Comparison of ENCODE assay signal across 8 cellular contexts in the genomic region with DNA sequence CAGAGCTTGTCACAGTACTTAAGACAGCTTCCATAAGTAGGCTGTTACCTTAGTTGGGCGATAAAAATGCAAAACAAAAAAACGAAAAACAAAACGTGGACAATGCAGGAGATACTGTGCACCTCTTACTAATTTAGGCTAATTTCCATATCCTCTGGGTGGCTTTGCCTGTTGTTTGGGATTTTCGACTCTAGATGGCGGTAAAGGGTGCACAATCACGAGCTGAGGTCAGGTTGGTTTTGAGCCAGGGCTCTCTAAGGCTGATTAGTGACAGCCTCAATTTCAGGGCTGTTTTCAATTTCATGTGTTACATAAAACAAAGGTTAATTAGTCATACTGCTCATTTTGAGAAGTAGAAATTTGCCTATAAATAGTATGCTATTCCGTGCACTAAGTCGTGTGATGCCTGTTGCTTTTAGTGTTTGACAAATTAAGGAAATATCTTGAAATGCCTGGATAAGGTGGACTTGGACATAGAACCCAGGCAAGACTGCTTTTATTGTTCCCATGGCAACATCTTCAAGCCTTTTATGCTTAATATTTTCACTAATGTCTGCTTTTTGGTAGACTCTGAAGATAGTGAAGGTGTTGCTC.
DNase-seq lines count a peak whose midpoint lies in the region; ATAC-seq, FAIRE-seq and TF ChIP-seq lines count a peak whose summit lies in the region.

No MANE protein-coding gene starts in this region.

- peak; percentile 69 for TF ChIP-seq CTCF in GM06990 (IDR thresholded peaks at IDR 0.05; ENCODE audit: insufficient read depth, low read length, poor library complexity, severe bottlenecking)

- H3K27me3 ChIP-seq in GM06990 (replicated peaks; ENCODE audit: control insufficient read depth, insufficient read depth, low read length), result no peaks in the 10 kb centered on the region

- peak; percentile 2 for FAIRE-seq in RCC 7860 (lab: Jason Lieb, UNC)
- no peak for FAIRE-seq in frontal cortex (lab: Jason Lieb, UNC)

- peak; percentile 94 for ATAC-seq in GM21737 (IDR thresholded peaks at IDR 0.05; ENCODE audit: unreplicated experiment)

- no peak for DNase-seq in GM06990 (ENCODE audit: extremely low read depth, insufficient read length)
- peak; percentile 25 for DNase-seq in Jurkat, Clone E6-1 (ENCODE audit: low read depth, low spot score)
- DNase-seq in RCC 7860 (ENCODE audit: low spot score), result peak; percentile 9
- DNase-seq in activated T-helper 1 cell treated with Interleukin-2 at 50 U/mL for 16 hours (ENCODE audit: low read depth), result peak; percentile 2
- peak; percentile 3 to 33 for DNase-seq in frontal cortex (ENCODE audit: low spot score in 2 of 2)
- DNase-seq in stimulated activated CD4-positive, alpha-beta T cell treated with anti-CD3 and anti-CD28 coated beads, Interleukin-12 subunit alpha, Interleukin-12 subunit beta, amount 100 ng/mL, for 24 hours (ENCODE audit: low read depth in 2 of 2), result peak; percentile 34 to 60
- DNase-seq in amniotic stem cell (lab: John Stamatoyannopoulos, UW), result no peak

- H3K4me3 ChIP-seq in GM06990 (replicated peaks; ENCODE audit: low read depth, low read length), result no peak overlapping the region
- H3K4me3 ChIP-seq in Jurkat, Clone E6-1 (ENCODE audit: low read length), result no peak overlapping the region

- no peaks in the 10 kb centered on the region for H3K36me3 ChIP-seq in GM06990 (ENCODE audit: control insufficient read depth, insufficient read depth, low read length)

Comparison
In these comparisons a context has a peak if more than half of its experiments do, and no peak if none do; other contexts are left out.
1. DNase-seq: peak in Jurkat, Clone E6-1 (single experiment), RCC 7860 (single experiment), activated T-helper 1 cell treated with Interleukin-2 at 50 U/mL for 16 hours (single experiment), frontal cortex (2 of 2) and stimulated activated CD4-positive, alpha-beta T cell treated with anti-CD3 and anti-CD28 coated beads, Interleukin-12 subunit alpha, Interleukin-12 subunit beta, amount 100 ng/mL, for 24 hours (2 of 2); none in GM06990 (single experiment) and amniotic stem cell (single experiment).